Comparison of ENCODE assay signal across 33 cellular contexts in genomic region chr13:83085186-83085900, GRCh38.
DNase-seq lines count a peak whose midpoint lies in the region; ATAC-seq, FAIRE-seq and TF ChIP-seq lines count a peak whose summit lies in the region.
"Had no signal": no experiment of that assay in that cellular context is flagged by ENCODE, and none has a peak within 500 bp of the region (broad histone marks: within the 10 kb centered on the region; RNA-seq: fewer than 3 reads in every experiment).

No MANE protein-coding gene starts in this region.

- H3K79me2 ChIP-seq in astrocyte (ENCODE audit: insufficient read depth, low read length) = no peaks in the 10 kb centered on the region

- no peak overlapping the region for H3K9ac ChIP-seq in astrocyte (ENCODE audit: low read length)
- H3K9ac ChIP-seq: BLaER1 had no signal

- H3K27me3 ChIP-seq in A673 (replicated peaks; ENCODE audit: insufficient read depth, low read depth, low read length, poor library complexity) (no peaks in the 10 kb centered on the region), astrocyte (ENCODE audit: insufficient read depth, low read length) (no peaks in the 10 kb centered on the region), upper lobe of left lung (no peaks in the 10 kb centered on the region)
- H3K27me3 ChIP-seq: BLaER1, dorsolateral prefrontal cortex, foreskin keratinocyte, heart right ventricle, testis had no signal

- H3K36me3 ChIP-seq in A673 (ENCODE audit: insufficient read depth, low read length, poor library complexity, severe bottlenecking) (no peaks in the 10 kb centered on the region), astrocyte (ENCODE audit: insufficient read depth, low read length) (no peaks in the 10 kb centered on the region), upper lobe of left lung (no peaks in the 10 kb centered on the region)
- H3K36me3 ChIP-seq: BLaER1, heart right ventricle had no signal

- no peak for ATAC-seq in upper lobe of left lung (ENCODE audit: low FRiP score in 2 of 2)
- ATAC-seq: activated CD4-positive, alpha-beta T cell treated with anti-CD3 and anti-CD28 coated beads for 36 hours; foreskin keratinocyte; GM12878; heart right ventricle; left cardiac atrium; sciatic nerve had no signal

- intact Hi-C loops in A673 (cut with micrococcal nuclease; ENCODE audit: unreplicated experiment) = no loop called here

- CTCF ChIA-PET in A673 (lab: Charles Lee) = interaction anchor here (0.5 kb wide), 1 partner anchor 963 kb away, joined by 5 read pairs; no protein-coding TSS in a partner anchor

- TF ChIP-seq EP300 in upper lobe of left lung (IDR thresholded peaks at IDR 0.05) = no peak

- H4K20me1 ChIP-seq in astrocyte (ENCODE audit: insufficient read depth, low read length) = no peaks in the 10 kb centered on the region
- H4K20me1 ChIP-seq: BLaER1 had no signal

- DNase-seq in A673 (ENCODE audit: low spot score) (peak; percentile 30), ELR (ENCODE audit: low read depth) (peak; percentile 22), astrocyte (ENCODE audit: low read depth) (peak; percentile 7), fibroblast of the conjunctiva (ENCODE audit: low read depth) (peak; percentile 51), UCSD-AML1 (lab: John Stamatoyannopoulos, UW; ENCODE audit: unreplicated experiment) (no peak), islet precursor cell (no peak), upper lobe of left lung (no peak), activated gamma-delta T cell (lab: John Stamatoyannopoulos, UW) (no peak)
- DNase-seq: 8988T; activated CD4-positive, alpha-beta T cell treated with anti-CD3 and anti-CD28 coated beads for 36 hours; activated CD8-positive, alpha-beta memory T cell treated with anti-CD3 and anti-CD28 coated beads for 24 hours; activated effector memory CD4-positive, alpha-beta T cell treated with Interleukin-2 at 50 U/mL for 16 hours; activated naive CD8-positive, alpha-beta T cell treated with anti-CD3 and anti-CD28 coated beads for 36 hours; cerebellar nuclear complex; DMS79 treated with DMSO at 0.1 percent for 48 hours; dorsolateral prefrontal cortex; heart right ventricle; Karpas-422; left cardiac atrium; mammary epithelial cell; MV-4-11; NCI-H1694; NCI-H510A; OCI-M1; stimulated activated naive CD4-positive, alpha-beta T cell; testis had no signal

- H3K27ac ChIP-seq in A673 (ENCODE audit: low read depth, low read length, poor library complexity, severe bottlenecking) = no peak overlapping the region
- H3K27ac ChIP-seq in astrocyte (ENCODE audit: low read depth, low read length) = no peak overlapping the region
- no peak overlapping the region for H3K27ac ChIP-seq in upper lobe of left lung
- H3K27ac ChIP-seq: BLaER1, dorsolateral prefrontal cortex, foreskin keratinocyte, heart right ventricle, SK-N-MC, testis had no signal

- no peaks in the 10 kb centered on the region for H3K36me3 Mint-ChIP-seq in astrocyte (ENCODE audit: low read depth, unreplicated experiment)
- H3K36me3 Mint-ChIP-seq: activated naive CD8-positive, alpha-beta T cell treated with anti-CD3 and anti-CD28 coated beads for 36 hours had no signal

- H3K4me3 Mint-ChIP-seq in astrocyte (ENCODE audit: unreplicated experiment) = no peak overlapping the region
- H3K4me3 Mint-ChIP-seq: activated CD4-positive, alpha-beta T cell treated with anti-CD3 and anti-CD28 coated beads for 36 hours; activated naive CD8-positive, alpha-beta T cell treated with anti-CD3 and anti-CD28 coated beads for 36 hours; neural crest cell; T-helper 1 cell treated with Interleukin-12 subunit alpha and Interleukin-12 subunit beta and Interleukin-4 antibody, amounts not matched to agents 30 μg/mL and 1 μg/mL, for 36 hours had no signal

- POLR2A ChIA-PET in A673 (lab: Charles Lee; ENCODE audit: low non-redundant PET) = no interaction called here

- BruUV-seq in A673 (replicated peaks; lab: Mats Ljungman, UMichigan) = no TSS peak

- H3K27ac Mint-ChIP-seq in astrocyte (ENCODE audit: unreplicated experiment) = no peak overlapping the region
- H3K27ac Mint-ChIP-seq: activated CD4-positive, alpha-beta T cell treated with anti-CD3 and anti-CD28 coated beads for 36 hours; activated naive CD8-positive, alpha-beta T cell treated with anti-CD3 and anti-CD28 coated beads for 36 hours; T-helper 1 cell treated with Interleukin-12 subunit alpha and Interleukin-12 subunit beta and Interleukin-4 antibody, amounts not matched to agents 30 μg/mL and 1 μg/mL, for 36 hours had no signal

- no peaks in the 10 kb centered on the region for H3K27me3 Mint-ChIP-seq in astrocyte (ENCODE audit: low read depth, unreplicated experiment)
- H3K27me3 Mint-ChIP-seq: activated CD4-positive, alpha-beta T cell treated with anti-CD3 and anti-CD28 coated beads for 36 hours; activated naive CD8-positive, alpha-beta T cell treated with anti-CD3 and anti-CD28 coated beads for 36 hours had no signal

- WGBS in upper lobe of left lung, 2 donors = 85 to 86% methylated on average over 2 of the region's 2 CpGs

- H3K4me3 ChIP-seq in A673 (ENCODE audit: low read depth, low read length, poor library complexity, severe bottlenecking) = no peak overlapping the region
- H3K4me3 ChIP-seq in astrocyte (ENCODE audit: insufficient read depth, low read depth, low read length) = no peak overlapping the region
- H3K4me3 ChIP-seq in upper lobe of left lung = no peak overlapping the region
- H3K4me3 ChIP-seq: BLaER1, dorsolateral prefrontal cortex, GM12878, heart right ventricle, SK-N-MC, testis had no signal

- H3K4me1 ChIP-seq in A673 (ENCODE audit: insufficient read depth, low read length, poor library complexity, severe bottlenecking) (no peaks in the 10 kb centered on the region), astrocyte (ENCODE audit: insufficient read depth, low read length) (no peaks in the 10 kb centered on the region), upper lobe of left lung (no peaks in the 10 kb centered on the region)
- H3K4me1 ChIP-seq: BLaER1, foreskin keratinocyte, heart right ventricle, testis had no signal

- H3K4me2 ChIP-seq in astrocyte (ENCODE audit: low read length) = no peak overlapping the region
- H3K4me2 ChIP-seq: BLaER1 had no signal

- no peak for TF ChIP-seq POLR2A in upper lobe of left lung (IDR thresholded peaks at IDR 0.05)

- H3K9me3 ChIP-seq in A673 (ENCODE audit: low read depth, low read length, poor library complexity, severe bottlenecking) (peaks cover 4% of the 10 kb centered on the region), astrocyte (ENCODE audit: insufficient read depth, low read depth, low read length) (no peaks in the 10 kb centered on the region), upper lobe of left lung (peaks cover 0 to 7% (median 0%) of the 10 kb centered on the region in 4 donors)
- H3K9me3 ChIP-seq: testis had no signal

- no peak for TF ChIP-seq CTCF in A673 (conservative IDR thresholded peaks at IDR 0.05; ENCODE audit: low read depth, low read length)
- TF ChIP-seq CTCF in astrocyte (IDR thresholded peaks at IDR 0.05; ENCODE audit: insufficient read depth, low read depth, low read length) = no peak
- TF ChIP-seq CTCF in upper lobe of left lung (IDR thresholded peaks at IDR 0.05) = no peak

- no peaks in the 10 kb centered on the region for H3K4me1 Mint-ChIP-seq in astrocyte (ENCODE audit: low read depth, unreplicated experiment)
- H3K4me1 Mint-ChIP-seq: activated CD4-positive, alpha-beta T cell treated with anti-CD3 and anti-CD28 coated beads for 36 hours; activated naive CD8-positive, alpha-beta T cell treated with anti-CD3 and anti-CD28 coated beads for 36 hours; neural crest cell had no signal

- peaks cover 6% of the 10 kb centered on the region for H3K9me3 Mint-ChIP-seq in astrocyte (ENCODE audit: unreplicated experiment)

- no peak for FAIRE-seq in astrocyte (lab: Jason Lieb, UNC)
- FAIRE-seq: GM12878 had no signal

- H2AFZ ChIP-seq in astrocyte (ENCODE audit: low read depth, low read length) = no peak overlapping the region

Comparison
In these comparisons a context has a peak if more than half of its experiments do, and no peak if none do; other contexts are left out.
1. DNase-seq: peak in A673 (single experiment), ELR (single experiment), astrocyte (single experiment) and fibroblast of the conjunctiva (single experiment); none in UCSD-AML1 (single experiment), islet precursor cell (single experiment), upper lobe of left lung (0 of 2) and activated gamma-delta T cell (single experiment).